37 cellular contexts compared by ENCODE assay signal in genomic region chr16:11445486-11445885, GRCh38.
"Had no signal": no experiment of that assay in that cellular context is flagged by ENCODE, and none has a peak within 500 bp of the region (broad histone marks: within the 10 kb centered on the region; RNA-seq: fewer than 3 reads in every experiment).

No MANE protein-coding gene starts in this region.

- H3K27ac ChIP-seq: adrenal gland, ascending aorta, body of pancreas, brain microvascular endothelial cell, breast epithelium, cardiac muscle cell had no signal

- H3K4me1 ChIP-seq: adrenal gland, ascending aorta, body of pancreas, breast epithelium had no signal

- DNase-seq: activated effector memory CD4-positive, alpha-beta T cell treated with anti-CD3 and anti-CD28 coated beads, Interleukin-2, amount 50 U/mL, for 16 hours; activated effector memory CD4-positive, alpha-beta T cell treated with Interleukin-2 at 50 U/mL for 16 hours; activated gamma-delta T cell; activated gamma-delta T cell treated with Interleukin-2 at 50 U/mL for 16 hours; activated naive CD4-positive, alpha-beta T cell; activated naive CD4-positive, alpha-beta T cell treated with anti-CD3 and anti-CD28 coated beads for 36 hours; activated naive CD4-positive, alpha-beta T cell treated with anti-CD3 and anti-CD28 coated beads, Interleukin-2, amount 10 ng/mL, durations not matched to agents 7 days and 5 days; activated naive CD4-positive, alpha-beta T cell treated with anti-CD3 and anti-CD28 coated beads, Interleukin-2, amount 50 U/mL, for 16 hours; activated naive CD4-positive, alpha-beta T cell treated with Interleukin-2 at 50 U/mL for 16 hours; activated naive CD8-positive, alpha-beta T cell treated with anti-CD3 and anti-CD28 coated beads for 36 hours; activated naive CD8-positive, alpha-beta T cell treated with anti-CD3 and anti-CD28 coated beads, Interleukin-2, amount 10 ng/mL, durations not matched to agents 7 days and 5 days; activated naive CD8-positive, alpha-beta T cell treated with anti-CD3 and anti-CD28 coated beads, Interleukin-2, amount 50 U/mL, for 24 hours; activated T-cell treated with anti-CD3 and anti-CD28 coated beads, Interleukin-2, amount 50 U/mL, for 24 hours; activated T-cell treated with anti-CD3 and anti-CD28 coated beads, Interleukin-2, amount 50 U/mL, for 4 hours; activated T-cell treated with anti-CD3 and anti-CD28 coated beads, Interleukin-2, amount 50 U/mL, for 48 hours; activated T-cell treated with anti-CD3 and anti-CD28 coated beads, Interleukin-2, amount 50 U/mL, for 72 hours; adrenal gland; amniotic stem cell; amygdala; anterior cingulate cortex; aorta; body of pancreas; brain microvascular endothelial cell; caudate nucleus; central memory CD4-positive, alpha-beta T cell; cerebellar nuclear complex had no signal

- H3K27ac Mint-ChIP-seq: activated naive CD4-positive, alpha-beta T cell treated with anti-CD3 and anti-CD28 coated beads for 36 hours; activated naive CD4-positive, alpha-beta T cell treated with anti-CD3 and anti-CD28 coated beads, Interleukin-2, amount 10 ng/mL, durations not matched to agents 7 days and 5 days; activated naive CD4-positive, alpha-beta T cell treated with anti-CD3 and anti-CD28 coated beads, Interleukin-2, amount 50 U/mL, for 24 hours; activated naive CD8-positive, alpha-beta T cell; activated naive CD8-positive, alpha-beta T cell treated with anti-CD3 and anti-CD28 coated beads for 36 hours; activated naive CD8-positive, alpha-beta T cell treated with anti-CD3 and anti-CD28 coated beads, Interleukin-2, amount 10 ng/mL, durations not matched to agents 7 days and 5 days; activated naive CD8-positive, alpha-beta T cell treated with anti-CD3 and anti-CD28 coated beads, Interleukin-2, amount 50 U/mL, for 24 hours; activated T-cell treated with anti-CD3 and anti-CD28 coated beads, Interleukin-2, amount 50 U/mL, for 24 hours; activated T-cell treated with anti-CD3 and anti-CD28 coated beads, Interleukin-2, amount 50 U/mL, for 72 hours; activated T-helper 1 cell treated with anti-CD3 and anti-CD28 coated beads, Interleukin-12 subunit alpha, Interleukin-12 subunit beta, Interleukin-2, Interleukin-4 antibody, amounts not matched to agents 30 ng/mL and 10 ng/mL and 1 ng/mL, durations not matched to agents 14 hours and 24 hours and 36 hours; activated T-helper 17 cell treated with anti-CD3 and anti-CD28 coated beads, Interleukin-2, amount 50 U/mL, for 72 hours; activated T-helper 2 cell treated with anti-CD3 and anti-CD28 coated beads, Interferon-gamma antibody, Interleukin-2, Interleukin-4, amounts not matched to agents 10 μg/mL and 5 μg/mL and 100 μg/mL, durations not matched to agents 14 hours and 24 hours and 36 hours; brain had no signal

- H3K36me3 ChIP-seq: adrenal gland, ascending aorta, brain microvascular endothelial cell, breast epithelium, cardiac muscle cell had no signal

- H3K4me1 Mint-ChIP-seq: activated naive CD4-positive, alpha-beta T cell treated with anti-CD3 and anti-CD28 coated beads, Interleukin-2, amount 10 ng/mL, durations not matched to agents 7 days and 5 days; activated naive CD4-positive, alpha-beta T cell treated with anti-CD3 and anti-CD28 coated beads, Interleukin-2, amount 50 U/mL, for 24 hours; activated naive CD8-positive, alpha-beta T cell treated with anti-CD3 and anti-CD28 coated beads for 36 hours; activated naive CD8-positive, alpha-beta T cell treated with anti-CD3 and anti-CD28 coated beads, Interleukin-2, amount 10 ng/mL, durations not matched to agents 7 days and 5 days; activated naive CD8-positive, alpha-beta T cell treated with anti-CD3 and anti-CD28 coated beads, Interleukin-2, amount 50 U/mL, for 24 hours; activated T-helper 17 cell treated with anti-CD3 and anti-CD28 coated beads, Interleukin-2, amount 50 U/mL, for 72 hours; central memory CD8-positive, alpha-beta T cell had no signal

- H3K36me3 Mint-ChIP-seq: activated naive CD4-positive, alpha-beta T cell treated with anti-CD3 and anti-CD28 coated beads, Interleukin-2, amount 10 ng/mL, durations not matched to agents 7 days and 5 days; activated naive CD8-positive, alpha-beta T cell treated with anti-CD3 and anti-CD28 coated beads, Interleukin-2, amount 10 ng/mL, durations not matched to agents 7 days and 5 days had no signal

- H3K27me3 ChIP-seq: adrenal gland, ascending aorta, body of pancreas, brain microvascular endothelial cell, breast epithelium, cardiac muscle cell had no signal

- H3K9me3 Mint-ChIP-seq: activated naive CD4-positive, alpha-beta T cell treated with anti-CD3 and anti-CD28 coated beads, Interleukin-2, amount 10 ng/mL, durations not matched to agents 7 days and 5 days; activated naive CD8-positive, alpha-beta T cell treated with anti-CD3 and anti-CD28 coated beads, Interleukin-2, amount 10 ng/mL, durations not matched to agents 7 days and 5 days; activated T-helper 1 cell treated with anti-CD3 and anti-CD28 coated beads, Interleukin-12 subunit alpha, Interleukin-12 subunit beta, Interleukin-2, Interleukin-4 antibody, amounts not matched to agents 30 ng/mL and 10 ng/mL and 1 ng/mL, durations not matched to agents 14 hours and 24 hours and 36 hours; activated T-helper 17 cell treated with anti-CD3 and anti-CD28 coated beads, Interleukin-2, amount 50 U/mL, for 72 hours; activated T-helper 2 cell treated with anti-CD3 and anti-CD28 coated beads, Interferon-gamma antibody, Interleukin-2, Interleukin-4, amounts not matched to agents 10 μg/mL and 5 μg/mL and 100 μg/mL, durations not matched to agents 14 hours and 24 hours and 36 hours had no signal

- H3K9me3 ChIP-seq: adrenal gland had no signal

- ATAC-seq: activated naive CD4-positive, alpha-beta T cell treated with anti-CD3 and anti-CD28 coated beads, Interleukin-2, amount 50 U/mL, for 72 hours; activated naive CD8-positive, alpha-beta T cell treated with anti-CD3 and anti-CD28 coated beads, Interleukin-2, amount 50 U/mL, for 24 hours; activated T-cell treated with anti-CD3 and anti-CD28 coated beads, Interleukin-2, amount 50 U/mL, for 4 hours; activated T-cell treated with anti-CD3 and anti-CD28 coated beads, Interleukin-2, amount 50 U/mL, for 72 hours; activated T-helper 17 cell treated with anti-CD3 and anti-CD28 coated beads, Interleukin-2, amount 50 U/mL, for 72 hours; body of pancreas had no signal

- H3K4me3 Mint-ChIP-seq: activated naive CD4-positive, alpha-beta T cell treated with anti-CD3 and anti-CD28 coated beads for 36 hours; activated naive CD4-positive, alpha-beta T cell treated with anti-CD3 and anti-CD28 coated beads, Interleukin-2, amount 10 ng/mL, durations not matched to agents 7 days and 5 days; activated naive CD4-positive, alpha-beta T cell treated with anti-CD3 and anti-CD28 coated beads, Interleukin-2, amount 50 U/mL, for 24 hours; activated naive CD8-positive, alpha-beta T cell; activated naive CD8-positive, alpha-beta T cell treated with anti-CD3 and anti-CD28 coated beads for 36 hours; activated naive CD8-positive, alpha-beta T cell treated with anti-CD3 and anti-CD28 coated beads, Interleukin-2, amount 10 ng/mL, durations not matched to agents 7 days and 5 days; activated naive CD8-positive, alpha-beta T cell treated with anti-CD3 and anti-CD28 coated beads, Interleukin-2, amount 50 U/mL, for 24 hours; activated T-cell treated with anti-CD3 and anti-CD28 coated beads, Interleukin-2, amount 50 U/mL, for 24 hours; activated T-cell treated with anti-CD3 and anti-CD28 coated beads, Interleukin-2, amount 50 U/mL, for 4 hours; activated T-cell treated with anti-CD3 and anti-CD28 coated beads, Interleukin-2, amount 50 U/mL, for 72 hours; activated T-helper 1 cell treated with anti-CD3 and anti-CD28 coated beads, Interleukin-12 subunit alpha, Interleukin-12 subunit beta, Interleukin-2, Interleukin-4 antibody, amounts not matched to agents 30 ng/mL and 10 ng/mL and 1 ng/mL, durations not matched to agents 14 hours and 24 hours and 36 hours; activated T-helper 17 cell treated with anti-CD3 and anti-CD28 coated beads, Interleukin-2, amount 50 U/mL, for 72 hours; brain; central memory CD8-positive, alpha-beta T cell had no signal

- H3K4me3 ChIP-seq: adrenal gland, ascending aorta, body of pancreas, breast epithelium, cardiac muscle cell had no signal

- H3K27me3 Mint-ChIP-seq: activated naive CD4-positive, alpha-beta T cell treated with anti-CD3 and anti-CD28 coated beads, Interleukin-2, amount 10 ng/mL, durations not matched to agents 7 days and 5 days; activated naive CD4-positive, alpha-beta T cell treated with anti-CD3 and anti-CD28 coated beads, Interleukin-2, amount 50 U/mL, for 24 hours; activated naive CD8-positive, alpha-beta T cell; activated naive CD8-positive, alpha-beta T cell treated with anti-CD3 and anti-CD28 coated beads for 36 hours; activated naive CD8-positive, alpha-beta T cell treated with anti-CD3 and anti-CD28 coated beads, Interleukin-2, amount 10 ng/mL, durations not matched to agents 7 days and 5 days; activated naive CD8-positive, alpha-beta T cell treated with anti-CD3 and anti-CD28 coated beads, Interleukin-2, amount 50 U/mL, for 24 hours; activated T-cell treated with anti-CD3 and anti-CD28 coated beads, Interleukin-2, amount 50 U/mL, for 24 hours; activated T-helper 17 cell treated with anti-CD3 and anti-CD28 coated beads, Interleukin-2, amount 50 U/mL, for 72 hours; central memory CD8-positive, alpha-beta T cell had no signal
